15 cellular contexts compared by ENCODE assay signal in the genomic region with DNA sequence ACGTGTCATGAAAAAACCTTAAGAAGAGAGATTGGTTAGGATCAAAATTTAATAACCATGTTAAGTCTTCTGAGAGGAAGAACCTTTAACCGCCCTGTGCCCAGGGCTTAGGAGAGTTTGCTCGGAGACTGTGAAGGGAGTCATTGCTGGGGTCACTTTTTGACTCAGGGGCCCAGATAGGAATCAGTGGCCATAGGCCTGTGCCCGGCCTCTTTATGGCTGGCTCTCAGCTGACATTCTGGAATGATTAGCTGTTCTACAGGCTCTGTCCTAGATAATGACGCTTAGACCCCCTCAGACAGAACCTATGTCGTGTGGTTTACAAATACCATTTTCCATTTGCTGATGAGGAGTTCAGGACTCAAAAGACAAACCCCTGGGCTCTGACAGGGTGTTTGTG.
DNase-seq lines count a peak whose midpoint lies in the region; ATAC-seq and TF ChIP-seq lines count a peak whose summit lies in the region.
"Had no signal": no experiment of that assay in that cellular context is flagged by ENCODE, and none has a peak within 500 bp of the region (broad histone marks: within the 10 kb centered on the region; RNA-seq: fewer than 3 reads in every experiment).

No MANE protein-coding gene starts in this region.

- no peak for DNase-seq in WTC11 (ENCODE audit: low spot score)
- DNase-seq in nephron progenitor cell, result no peak
- no peak for DNase-seq in MM.1S
- DNase-seq: ACHN, GM23248, NCI-H187, NCI-H2107, NCI-H2227 treated with DMSO at 0.1 percent for 48 hours, NCI-H510A treated with DMSO at 0.1 percent for 48 hours, NCI-H774, Right ventricle myocardium superior had no signal

- CTCF ChIA-PET in WTC11 (lab: Charles Lee), result interaction anchor here (1.6 kb wide), 1 partner anchor 9 kb away, joined by 15 read pairs; no protein-coding TSS in a partner anchor

- TF ChIP-seq CTCF in WTC11 (IDR thresholded peaks at IDR 0.05), result no peak
- no peak for TF ChIP-seq CTCF in nephron progenitor cell (IDR thresholded peaks at IDR 0.05)
- no peak for TF ChIP-seq CTCF in MM.1S (IDR thresholded peaks at IDR 0.05; ENCODE audit: low read length)

- H3K4me1 ChIP-seq in MM.1S (ENCODE audit: low read length), result no peaks in the 10 kb centered on the region

- peaks cover 34% of the 10 kb centered on the region for H3K4me1 Mint-ChIP-seq in WTC11
- H3K4me1 Mint-ChIP-seq in nephron progenitor cell, result peaks cover 63% of the 10 kb centered on the region

- H3K36me3 Mint-ChIP-seq in WTC11 (no peaks in the 10 kb centered on the region), nephron progenitor cell (ENCODE audit: low read depth) (peaks cover 24% of the 10 kb centered on the region)

- H3K27me3 Mint-ChIP-seq in WTC11 (ENCODE audit: low read depth) (no peaks in the 10 kb centered on the region; the same call in 1 of the 2 replicates), nephron progenitor cell (ENCODE audit: low read depth, poor library complexity) (peaks cover 19% of the 10 kb centered on the region)

- no peaks in the 10 kb centered on the region for H3K9me2 ChIP-seq in MM.1S (replicated peaks; ENCODE audit: insufficient read depth, low read length)

- no peak overlapping the region for H3K4me3 ChIP-seq in MM.1S (ENCODE audit: low read length)
- H3K4me3 ChIP-seq: GM23248 had no signal

- no peaks in the 10 kb centered on the region for H3K79me2 ChIP-seq in MM.1S (ENCODE audit: low read length)

- H3K4me3 Mint-ChIP-seq in WTC11 (no peak overlapping the region), nephron progenitor cell (no peak overlapping the region)

- H3K36me3 ChIP-seq in MM.1S (replicated peaks; ENCODE audit: insufficient read depth, low read length), result no peaks in the 10 kb centered on the region

- H3K27ac ChIP-seq in cingulate gyrus (ENCODE audit: low read depth, low read length) (peak overlapping the region; percentile 61), temporal lobe (ENCODE audit: low read depth, low read length) (peak overlapping the region; percentile 1), MM.1S (ENCODE audit: low read length) (no peak overlapping the region)
- H3K27ac ChIP-seq: GM23248 had no signal

- no peak overlapping the region for H3K4me2 ChIP-seq in MM.1S (ENCODE audit: low read depth, low read length)

- no peak overlapping the region for H3K9ac ChIP-seq in MM.1S (ENCODE audit: low read length)
- H3K9ac ChIP-seq: GM23248 had no signal

- peaks cover 4% of the 10 kb centered on the region; the same call in 1 of the 2 replicates for H3K9me3 Mint-ChIP-seq in WTC11
- H3K9me3 Mint-ChIP-seq in nephron progenitor cell, result peaks cover 9% of the 10 kb centered on the region

- H3K27me3 ChIP-seq in MM.1S (replicated peaks; ENCODE audit: insufficient read depth, low read length), result no peaks in the 10 kb centered on the region

- ATAC-seq in WTC11 (no peak), GM21786 (IDR thresholded peaks at IDR 0.05; ENCODE audit: unreplicated experiment) (no peak), GM21360 (IDR thresholded peaks at IDR 0.05; ENCODE audit: unreplicated experiment) (no peak)

- peak overlapping the region; percentile 66; the same call in 1 of the 2 replicates for H3K27ac Mint-ChIP-seq in WTC11
- H3K27ac Mint-ChIP-seq in nephron progenitor cell, result peak overlapping the region; percentile 92

- no peaks in the 10 kb centered on the region for H3K9me3 ChIP-seq in MM.1S (replicated peaks; ENCODE audit: insufficient read depth, low read length)

- no peaks in the 10 kb centered on the region for H4K20me1 ChIP-seq in MM.1S (ENCODE audit: insufficient read depth, low read length)

- H2AFZ ChIP-seq in MM.1S (ENCODE audit: low read length), result no peak overlapping the region
- H2AFZ ChIP-seq: GM23248 had no signal

- no peaks in the 10 kb centered on the region for H3F3A ChIP-seq in MM.1S (ENCODE audit: insufficient read depth, low read length)

- POLR2A ChIA-PET in WTC11 (lab: Charles Lee), result no interaction called here

TF ChIP-seq in WTC11, 78 proteins besides CTCF, POLR2A, EP300 and RAD21:
- TF ChIP-seq MXD4 (CRISPR knock-in tag; IDR thresholded peaks at IDR 0.05; ENCODE audit: borderline replicate concordance), result no peak
- no peak for TF ChIP-seq ZMAT4 (CRISPR knock-in tag; IDR thresholded peaks at IDR 0.05)
- no peak for TF ChIP-seq ZNF281 (CRISPR knock-in tag; IDR thresholded peaks at IDR 0.05)
- no peak for TF ChIP-seq GTF2I (CRISPR knock-in tag; conservative IDR thresholded peaks at IDR 0.05)
- TF ChIP-seq, protein P1, sequence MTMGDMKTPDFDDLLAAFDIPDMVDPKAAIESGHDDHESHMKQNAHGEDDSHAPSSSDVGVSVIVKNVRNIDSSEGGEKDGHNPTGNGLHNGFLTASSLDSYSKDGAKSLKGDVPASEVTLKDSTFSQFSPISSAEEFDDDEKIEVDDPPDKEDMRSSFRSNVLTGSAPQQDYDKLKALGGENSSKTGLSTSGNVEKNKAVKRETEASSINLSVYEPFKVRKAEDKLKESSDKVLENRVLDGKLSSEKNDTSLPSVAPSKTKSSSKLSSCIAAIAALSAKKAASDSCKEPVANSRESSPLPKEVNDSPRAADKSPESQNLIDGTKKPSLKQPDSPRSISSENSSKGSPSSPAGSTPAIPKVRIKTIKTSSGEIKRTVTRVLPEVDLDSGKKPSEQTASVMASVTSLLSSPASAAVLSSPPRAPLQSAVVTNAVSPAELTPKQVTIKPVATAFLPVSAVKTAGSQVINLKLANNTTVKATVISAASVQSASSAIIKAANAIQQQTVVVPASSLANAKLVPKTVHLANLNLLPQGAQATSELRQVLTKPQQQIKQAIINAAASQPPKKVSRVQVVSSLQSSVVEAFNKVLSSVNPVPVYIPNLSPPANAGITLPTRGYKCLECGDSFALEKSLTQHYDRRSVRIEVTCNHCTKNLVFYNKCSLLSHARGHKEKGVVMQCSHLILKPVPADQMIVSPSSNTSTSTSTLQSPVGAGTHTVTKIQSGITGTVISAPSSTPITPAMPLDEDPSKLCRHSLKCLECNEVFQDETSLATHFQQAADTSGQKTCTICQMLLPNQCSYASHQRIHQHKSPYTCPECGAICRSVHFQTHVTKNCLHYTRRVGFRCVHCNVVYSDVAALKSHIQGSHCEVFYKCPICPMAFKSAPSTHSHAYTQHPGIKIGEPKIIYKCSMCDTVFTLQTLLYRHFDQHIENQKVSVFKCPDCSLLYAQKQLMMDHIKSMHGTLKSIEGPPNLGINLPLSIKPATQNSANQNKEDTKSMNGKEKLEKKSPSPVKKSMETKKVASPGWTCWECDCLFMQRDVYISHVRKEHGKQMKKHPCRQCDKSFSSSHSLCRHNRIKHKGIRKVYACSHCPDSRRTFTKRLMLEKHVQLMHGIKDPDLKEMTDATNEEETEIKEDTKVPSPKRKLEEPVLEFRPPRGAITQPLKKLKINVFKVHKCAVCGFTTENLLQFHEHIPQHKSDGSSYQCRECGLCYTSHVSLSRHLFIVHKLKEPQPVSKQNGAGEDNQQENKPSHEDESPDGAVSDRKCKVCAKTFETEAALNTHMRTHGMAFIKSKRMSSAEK (CRISPR knock-in tag; IDR thresholded peaks at IDR 0.05; ENCODE audit: borderline replicate concordance), result no peak
- TF ChIP-seq IRF2 (CRISPR knock-in tag; IDR thresholded peaks at IDR 0.05; ENCODE audit: borderline replicate concordance, low read depth), result no peak
- no peak for TF ChIP-seq USF1 (CRISPR knock-in tag; IDR thresholded peaks at IDR 0.05)
- no peak for TF ChIP-seq CREB1 (CRISPR knock-in tag; IDR thresholded peaks at IDR 0.05)
- no peak for TF ChIP-seq ATF3 (CRISPR knock-in tag; conservative IDR thresholded peaks at IDR 0.05)
- TF ChIP-seq TEAD4 (CRISPR knock-in tag; IDR thresholded peaks at IDR 0.05), result no peak
- no peak for TF ChIP-seq ZNF416 (CRISPR knock-in tag; IDR thresholded peaks at IDR 0.05)
- no peak for TF ChIP-seq TEAD1 (CRISPR knock-in tag; IDR thresholded peaks at IDR 0.05)
- TF ChIP-seq OVOL2 (CRISPR knock-in tag; IDR thresholded peaks at IDR 0.05; ENCODE audit: borderline replicate concordance), result no peak
- no peak for TF ChIP-seq SP1 (CRISPR knock-in tag; conservative IDR thresholded peaks at IDR 0.05)
